ENCODE assay signal across 1 cellular context in genomic region chrX:112834976-112835375, GRCh38.
TF ChIP-seq lines count a peak whose summit lies in the region.

No MANE protein-coding gene starts in this region.

TF ChIP-seq in GM12878, 131 proteins besides CTCF, POLR2A, EP300 and RAD21 (continued from another document):
- TF ChIP-seq ZBED1 (IDR thresholded peaks at IDR 0.05; ENCODE audit: borderline replicate concordance) (no peak), HDAC6 (IDR thresholded peaks at IDR 0.05; ENCODE audit: unreplicated experiment) (no peak), IRF4 (IDR thresholded peaks at IDR 0.05; ENCODE audit: low read depth, low read length) (no peak), BMI1 (IDR thresholded peaks at IDR 0.05; ENCODE audit: borderline replicate concordance) (no peak), SP1 (IDR thresholded peaks at IDR 0.05; ENCODE audit: low read depth, low read length) (no peak), GATAD2B (conservative IDR thresholded peaks at IDR 0.05; ENCODE audit: low read depth) (no peak), KAT2A (conservative IDR thresholded peaks at IDR 0.05; ENCODE audit: control insufficient read depth, low read depth, low read length) (no peak), HDAC2 (IDR thresholded peaks at IDR 0.05) (no peak), SMC3 (IDR thresholded peaks at IDR 0.05; ENCODE audit: borderline replicate concordance, low read length) (no peak), GABPA (IDR thresholded peaks at IDR 0.05; ENCODE audit: low read depth) (no peak), NRF1 (conservative IDR thresholded peaks at IDR 0.05; ENCODE audit: low read depth, low read length) (no peak), JUNB (IDR thresholded peaks at IDR 0.05) (no peak), EZH2 (IDR thresholded peaks at IDR 0.05; ENCODE audit: borderline replicate concordance, control insufficient read depth, low read depth, low read length) (no peak)
- TF ChIP-seq, protein P1, sequence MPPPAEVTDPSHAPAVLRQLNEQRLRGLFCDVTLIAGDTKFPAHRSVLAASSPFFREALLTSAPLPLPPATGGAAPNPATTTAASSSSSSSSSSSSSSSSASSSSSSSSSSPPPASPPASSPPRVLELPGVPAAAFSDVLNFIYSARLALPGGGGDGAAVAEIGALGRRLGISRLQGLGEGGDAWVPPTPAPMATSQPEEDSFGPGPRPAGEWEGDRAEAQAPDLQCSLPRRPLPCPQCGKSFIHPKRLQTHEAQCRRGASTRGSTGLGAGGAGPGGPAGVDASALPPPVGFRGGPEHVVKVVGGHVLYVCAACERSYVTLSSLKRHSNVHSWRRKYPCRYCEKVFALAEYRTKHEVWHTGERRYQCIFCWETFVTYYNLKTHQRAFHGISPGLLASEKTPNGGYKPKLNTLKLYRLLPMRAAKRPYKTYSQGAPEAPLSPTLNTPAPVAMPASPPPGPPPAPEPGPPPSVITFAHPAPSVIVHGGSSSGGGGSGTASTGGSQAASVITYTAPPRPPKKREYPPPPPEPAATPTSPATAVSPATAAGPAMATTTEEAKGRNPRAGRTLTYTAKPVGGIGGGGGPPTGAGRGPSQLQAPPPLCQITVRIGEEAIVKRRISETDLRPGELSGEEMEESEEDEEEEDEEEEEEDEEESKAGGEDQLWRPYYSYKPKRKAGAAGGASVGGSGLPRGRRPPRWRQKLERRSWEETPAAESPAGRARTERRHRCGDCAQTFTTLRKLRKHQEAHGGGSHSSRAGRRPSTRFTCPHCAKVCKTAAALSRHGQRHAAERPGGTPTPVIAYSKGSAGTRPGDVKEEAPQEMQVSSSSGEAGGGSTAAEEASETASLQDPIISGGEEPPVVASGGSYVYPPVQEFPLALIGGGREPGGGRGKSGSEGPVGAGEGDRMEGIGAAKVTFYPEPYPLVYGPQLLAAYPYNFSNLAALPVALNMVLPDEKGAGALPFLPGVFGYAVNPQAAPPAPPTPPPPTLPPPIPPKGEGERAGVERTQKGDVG (CRISPR knock-in tag; IDR thresholded peaks at IDR 0.05): no peak
TF ChIP-seq in GM12878: peak in this region for 0.
